In genomic region chr22:36304429-36304828, GRCh38 we compare ENCODE assay signal across 16 cellular contexts. TPM values are rescaled to one million over a fixed set of nuclear protein-coding genes. Genes with fewer than 3 reads are reported as not detected.
A peak's percentile ranks its signal among the peaks of the same experiment; 100 is the strongest.
DNase-seq lines count a peak whose midpoint lies in the region; ATAC-seq and TF ChIP-seq lines count a peak whose summit lies in the region.
"Had no signal": no experiment of that assay in that cellular context is flagged by ENCODE, and none has a peak within 500 bp of the region (broad histone marks: within the 10 kb centered on the region; RNA-seq: fewer than 3 reads in every experiment).

No MANE protein-coding gene starts in this region.

- intact Hi-C loops in CD4-positive, alpha-beta T cell (cut with DNase I, micrococcal nuclease): loop anchor here in 1 of 2 experiments (5.0 kb wide), 1 partner anchor 33 kb away; no protein-coding TSS in a partner anchor

- peaks cover 89 to 95% of the 10 kb centered on the region in 2 donors for H3K36me3 ChIP-seq in duodenal mucosa (ENCODE audit: control insufficient read depth in 1 of 2, insufficient read depth in 2 of 2, low read length in 2 of 2)
- peaks cover 98% of the 10 kb centered on the region for H3K36me3 ChIP-seq in osteoblast (ENCODE audit: insufficient read depth, low read length)

- CTCF ChIA-PET in CD4-positive, alpha-beta T cell (lab: Charles Lee): interaction anchor here (7.9 kb wide), 1 partner anchor 165 kb away, joined by 60 read pairs; no protein-coding TSS in a partner anchor

- peaks cover 92% of the 10 kb centered on the region for H3K79me2 ChIP-seq in osteoblast (ENCODE audit: insufficient read depth, low read length)

- no peaks in the 10 kb centered on the region for H3K27me3 ChIP-seq in CD4-positive, alpha-beta T cell (ENCODE audit: control insufficient read depth, insufficient read depth, low read length)
- H3K27me3 ChIP-seq in duodenal mucosa (ENCODE audit: control insufficient read depth in 1 of 2, insufficient read depth in 2 of 2, low read length in 2 of 2) (no peaks in the 10 kb centered on the region), osteoblast (ENCODE audit: insufficient read depth, low read length) (no peaks in the 10 kb centered on the region), foreskin keratinocyte (no peaks in the 10 kb centered on the region)
- H3K27me3 ChIP-seq: BE2C, upper lobe of left lung had no signal

- H3K36me3 Mint-ChIP-seq in CD4-positive, alpha-beta T cell (ENCODE audit: low read depth): peaks cover 97% of the 10 kb centered on the region
- peaks cover 60% of the 10 kb centered on the region for H3K36me3 Mint-ChIP-seq in HFFc6 (ENCODE audit: low read depth)

- H3K4me1 ChIP-seq in duodenal mucosa (ENCODE audit: control insufficient read depth in 1 of 2, insufficient read depth in 2 of 2, low read length in 2 of 2) (peaks cover 14 to 16% of the 10 kb centered on the region in 2 donors), osteoblast (ENCODE audit: insufficient read depth, low read length) (no peaks in the 10 kb centered on the region), foreskin keratinocyte (no peaks in the 10 kb centered on the region)
- H3K4me1 ChIP-seq: BE2C had no signal

- H4K20me1 ChIP-seq in osteoblast (ENCODE audit: insufficient read depth, low read length): peaks cover 71% of the 10 kb centered on the region

- peak overlapping the region; percentile 36 for H3K27ac Mint-ChIP-seq in CD4-positive, alpha-beta T cell
- H3K27ac Mint-ChIP-seq in HFFc6: peak overlapping the region; percentile 96

- peak overlapping the region in 1 of 2 donors; percentile 1 for H3K9ac ChIP-seq in duodenal mucosa (ENCODE audit: low read depth in 1 of 2, low read length in 2 of 2)

- no peak overlapping the region for H3K27ac ChIP-seq in CD4-positive, alpha-beta T cell (ENCODE audit: low read depth, low read length)
- peak overlapping the region; percentile 36 for H3K27ac ChIP-seq in duodenal mucosa (ENCODE audit: low read depth, low read length)
- H3K27ac ChIP-seq in osteoblast (ENCODE audit: low read depth, low read length): peak overlapping the region; percentile 1
- no peak overlapping the region for H3K27ac ChIP-seq in foreskin keratinocyte

- POLR2A ChIA-PET in CD4-positive, alpha-beta T cell (lab: Charles Lee): no interaction called here

- no peak overlapping the region for H3K4me2 ChIP-seq in osteoblast (ENCODE audit: insufficient read depth, low read length)

- no peak for DNase-seq in CD4-positive, alpha-beta T cell
- DNase-seq in HFFc6 (no peak), osteoblast (ENCODE audit: insufficient read length, low spot score, missing footprints) (no peak), foreskin keratinocyte (no peak)
- no peak for DNase-seq in stimulated activated CD4-positive, alpha-beta T cell treated with anti-CD3 and anti-CD28 coated beads, Interleukin-1b, Interleukin-23, amount 100 ng/mL, for 48 hours
- no peak for DNase-seq in activated effector memory CD4-positive, alpha-beta T cell treated with Interleukin-2 at 50 U/mL for 16 hours
- no peak for DNase-seq in effector CD4-positive, alpha-beta T cell
- DNase-seq: activated CD4-positive, alpha-beta T cell treated with anti-CD3 and anti-CD28 coated beads, Interleukin-2, amount 50 U/mL, for 4 hours; BE2C; cerebellar nuclear complex; midbrain; NCI-H2029; NCI-H774; stimulated activated CD4-positive, alpha-beta T cell treated with anti-CD3 and anti-CD28 coated beads, Interleukin-15, amount 100 ng/mL, for 24 hours had no signal

- H3K4me3 Mint-ChIP-seq in CD4-positive, alpha-beta T cell: no peak overlapping the region
- H3K4me3 Mint-ChIP-seq in HFFc6: peak overlapping the region; percentile 34; the same call in 1 of the 2 replicates

- no peak for TF ChIP-seq CTCF in CD4-positive, alpha-beta T cell (IDR thresholded peaks at IDR 0.05)
- TF ChIP-seq CTCF in HFFc6 (IDR thresholded peaks at IDR 0.05) (no peak), osteoblast (IDR thresholded peaks at IDR 0.05; ENCODE audit: extremely low read depth, low read depth, low read length) (no peak), foreskin keratinocyte (conservative IDR thresholded peaks at IDR 0.05) (no peak)

- H3K9me3 Mint-ChIP-seq in CD4-positive, alpha-beta T cell: no peaks in the 10 kb centered on the region
- peaks cover 9% of the 10 kb centered on the region; the same call in 1 of the 2 replicates for H3K9me3 Mint-ChIP-seq in HFFc6

- no peak overlapping the region for H2AFZ ChIP-seq in osteoblast (ENCODE audit: low read length)

- H3K27me3 Mint-ChIP-seq in CD4-positive, alpha-beta T cell: no peaks in the 10 kb centered on the region
- peaks cover 61% of the 10 kb centered on the region for H3K27me3 Mint-ChIP-seq in HFFc6 (ENCODE audit: insufficient read depth)

- no peak for ATAC-seq in CD4-positive, alpha-beta T cell (ENCODE audit: poor library complexity)
- no peak for ATAC-seq in foreskin keratinocyte

- no peaks in the 10 kb centered on the region for H3K9me3 ChIP-seq in CD4-positive, alpha-beta T cell (ENCODE audit: control insufficient read depth, low read length)
- H3K9me3 ChIP-seq in duodenal mucosa (ENCODE audit: control insufficient read depth in 1 of 2, low read length in 2 of 2) (no peaks in the 10 kb centered on the region), osteoblast (ENCODE audit: low read depth, low read length) (no peaks in the 10 kb centered on the region)
- H3K9me3 ChIP-seq: BE2C, upper lobe of left lung had no signal

- H3K4me1 Mint-ChIP-seq in CD4-positive, alpha-beta T cell (ENCODE audit: low read depth): peaks cover 19% of the 10 kb centered on the region
- peaks cover 45% of the 10 kb centered on the region for H3K4me1 Mint-ChIP-seq in HFFc6 (ENCODE audit: low read depth)

- no peak overlapping the region for H3K4me3 ChIP-seq in duodenal mucosa (ENCODE audit: low read depth in 1 of 2, low read length in 2 of 2)
- H3K4me3 ChIP-seq in osteoblast (ENCODE audit: insufficient read depth, low read length): no peak overlapping the region
- H3K4me3 ChIP-seq: upper lobe of left lung had no signal

RNA-seq across cellular contexts. Expression of gene APOL1, which starts 51.5 kb away (rescaled TPM):
- 1 to 10 TPM; 6.4 to 7.3 TPM for total RNA-seq in CD4-positive, alpha-beta T cell
- 1 to 10 TPM in 4 of 6 experiments, under 1 TPM in 2; 0.55 to 6.2 (median 4.9) TPM for total RNA-seq in HFFc6 (2021; fragmentation: NEBNext Ultra II Directional; extraction: Animal tissue kit (Norgen Biotek cat#: 25700))
- total RNA-seq in osteoblast: 34.8 and 38.7 TPM in 2 replicates
- total RNA-seq in foreskin keratinocyte: 1.3 and 1.8 TPM in 2 replicates
- 1.2 and 2.2 TPM in 2 replicates for polyA plus RNA-seq in foreskin keratinocyte

Comparison
In these comparisons a context has a peak if more than half of its experiments do, and no peak if none do; other contexts are left out.
1. H3K27ac ChIP-seq: peak in duodenal mucosa (single experiment) and osteoblast (single experiment); none in CD4-positive, alpha-beta T cell (single experiment) and foreskin keratinocyte (single experiment).